In the genomic region with DNA sequence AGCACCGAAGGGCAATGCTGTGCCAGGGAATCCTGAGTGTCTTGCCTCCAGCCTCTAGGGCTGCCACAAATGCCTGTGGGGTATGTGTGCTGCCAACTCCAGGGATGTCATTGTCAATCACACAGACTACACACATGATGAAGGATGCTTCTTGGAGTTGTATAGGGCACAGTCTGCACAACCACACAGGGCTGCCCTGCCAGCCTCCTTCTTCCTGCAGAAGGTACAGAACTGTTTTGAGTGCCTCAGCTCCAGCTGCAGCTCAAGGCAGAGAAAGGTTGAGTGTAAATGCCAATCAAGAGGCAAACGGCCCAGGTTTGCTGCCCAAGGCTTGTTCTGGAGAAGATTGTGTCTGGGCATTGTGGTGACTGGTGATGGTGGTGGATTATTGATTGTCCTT, we compare ENCODE assay signal across 15 cellular contexts. TPM values are rescaled to one million over a fixed set of nuclear protein-coding genes. Genes with fewer than 3 reads are reported as not detected.
"Had no signal": no experiment of that assay in that cellular context is flagged by ENCODE, and none has a peak within 500 bp of the region (broad histone marks: within the 10 kb centered on the region; RNA-seq: fewer than 3 reads in every experiment).

No MANE protein-coding gene starts in this region.

- ATAC-seq: left cardiac atrium had no signal

- H3K36me3 ChIP-seq: heart left ventricle had no signal

- H3K9me3 ChIP-seq: heart left ventricle had no signal

- DNase-seq: activated CD4-positive, alpha-beta T cell treated with anti-CD3 and anti-CD28 coated beads, Interleukin-2, amount 10 ng/mL, durations not matched to agents 7 days and 5 days; activated CD4-positive, CD25-positive, alpha-beta regulatory T cell; activated gamma-delta T cell treated with Interleukin-2 at 50 U/mL for 16 hours; amniotic stem cell; effector memory CD4-positive, alpha-beta T cell; heart left ventricle; left cardiac atrium; occipital lobe; stimulated activated CD4-positive, alpha-beta T cell treated with anti-CD3 and anti-CD28 coated beads, Interleukin-15, amount 100 ng/mL, for 24 hours; stimulated activated CD4-positive, alpha-beta T cell treated with anti-CD3 and anti-CD28 coated beads, Interleukin-4, amount 100 ng/mL, for 1 hour; stimulated activated naive CD4-positive, alpha-beta T cell; substantia nigra; trophoblast cell had no signal

- H3K27ac ChIP-seq: heart left ventricle had no signal

- H3K27me3 ChIP-seq: heart left ventricle had no signal

- H3K4me1 ChIP-seq: heart left ventricle had no signal

- H3K4me3 ChIP-seq: heart left ventricle, skin epidermis had no signal

RNA-seq across cellular contexts. Expression of gene SCNN1B, which starts 15.6 kb away (rescaled TPM):
- total RNA-seq: activated CD4-positive, alpha-beta T cell treated with anti-CD3 and anti-CD28 coated beads, Interleukin-2, amount 10 ng/mL, durations not matched to agents 7 days and 5 days; frontal cortex; occipital lobe had no signal
